29 cellular contexts compared by ENCODE assay signal in the genomic region with DNA sequence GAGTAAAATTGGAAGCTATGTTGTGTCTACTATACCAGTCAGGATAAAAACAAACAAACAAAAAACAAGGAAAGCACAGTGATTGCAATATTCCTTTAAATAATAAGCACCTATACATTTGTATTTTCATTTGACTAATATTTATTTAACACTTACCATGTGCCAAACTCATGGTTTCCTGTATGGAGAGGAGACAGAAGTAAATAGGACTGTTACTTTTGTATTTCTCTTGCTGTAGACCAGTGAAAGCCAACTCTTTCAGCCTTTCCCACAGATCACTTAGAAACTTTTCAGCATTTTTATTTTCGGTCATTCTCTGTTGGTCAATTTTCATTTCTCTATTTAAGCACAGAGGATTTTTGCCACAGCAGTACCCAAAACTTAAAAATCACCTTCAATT.
"Had no signal": no experiment of that assay in that cellular context is flagged by ENCODE, and none has a peak within 500 bp of the region (broad histone marks: within the 10 kb centered on the region; RNA-seq: fewer than 3 reads in every experiment).

No MANE protein-coding gene starts in this region.

- H3K27me3 Mint-ChIP-seq: activated naive CD8-positive, alpha-beta T cell; stimulated activated naive CD8-positive, alpha-beta T cell treated with anti-CD3 and anti-CD28 coated beads, Interleukin-15, Interleukin-2, amounts not matched to agents 100 ng/mL and 50 ng/mL, for 24 hours had no signal

- H3K9me3 ChIP-seq: colonic mucosa, esophagus squamous epithelium, lower lobe of right lung, mucosa of descending colon, right lobe of liver, thoracic aorta, vagina had no signal

- H3K4me2 ChIP-seq: neural progenitor cell had no signal

- H3K27ac Mint-ChIP-seq: activated naive CD8-positive, alpha-beta T cell; activated T-cell treated with anti-CD3 and anti-CD28 coated beads, Interleukin-2, amount 50 U/mL, for 72 hours; neural progenitor cell; stimulated activated effector memory CD8-positive, alpha-beta T cell treated with anti-CD3 and anti-CD28 coated beads, Interleukin-12 subunit alpha, Interleukin-12 subunit beta, amount 100 ng/mL, for 72 hours; stimulated activated naive CD8-positive, alpha-beta T cell treated with anti-CD3 and anti-CD28 coated beads, Interleukin-15, Interleukin-2, amounts not matched to agents 100 ng/mL and 50 ng/mL, for 24 hours; type B pancreatic cell had no signal

- H3K4me3 ChIP-seq: colonic mucosa, esophagus squamous epithelium, lower lobe of right lung, mucosa of descending colon, neural progenitor cell, right lobe of liver, skin epidermis, thoracic aorta, vagina had no signal

- H3K9ac ChIP-seq: neural progenitor cell had no signal

- H3K4me3 Mint-ChIP-seq: activated naive CD8-positive, alpha-beta T cell; activated T-cell treated with anti-CD3 and anti-CD28 coated beads, Interleukin-2, amount 50 U/mL, for 72 hours; neural progenitor cell; stimulated activated effector memory CD8-positive, alpha-beta T cell treated with anti-CD3 and anti-CD28 coated beads, Interleukin-12 subunit alpha, Interleukin-12 subunit beta, amount 100 ng/mL, for 72 hours; stimulated activated naive CD8-positive, alpha-beta T cell treated with anti-CD3 and anti-CD28 coated beads, Interleukin-15, Interleukin-2, amounts not matched to agents 100 ng/mL and 50 ng/mL, for 24 hours; type B pancreatic cell had no signal

- DNase-seq: activated CD4-positive, alpha-beta T cell treated with anti-CD3 and anti-CD28 coated beads for 4 hours; activated CD4-positive, alpha-beta T cell treated with anti-CD3 and anti-CD28 coated beads, Interleukin-2, amount 50 U/mL, for 4 hours; activated naive CD4-positive, alpha-beta T cell; activated T-cell treated with anti-CD3 and anti-CD28 coated beads for 4 hours; activated T-cell treated with anti-CD3 and anti-CD28 coated beads, Interleukin-2, amount 50 U/mL, for 72 hours; anterior cingulate cortex; cerebellar nuclear complex; colonic mucosa; effector CD8-positive, alpha-beta T cell; esophagus squamous epithelium; foreskin melanocyte; hippocampal formation; kidney; lower lobe of right lung; mesenchymal stem cell; mucosa of descending colon; occipital lobe; right lobe of liver; stimulated activated CD4-positive, alpha-beta T cell treated with anti-CD3 and anti-CD28 coated beads, Interleukin-12 subunit alpha, Interleukin-12 subunit beta, amount 100 ng/mL, for 4 hours; stimulated activated CD4-positive, alpha-beta T cell treated with anti-CD3 and anti-CD28 coated beads, Interleukin-4, amount 100 ng/mL, for 1 hour had no signal

- H3K9me3 Mint-ChIP-seq: activated T-cell treated with anti-CD3 and anti-CD28 coated beads, Interleukin-2, amount 50 U/mL, for 72 hours; stimulated activated effector memory CD8-positive, alpha-beta T cell treated with anti-CD3 and anti-CD28 coated beads, Interleukin-12 subunit alpha, Interleukin-12 subunit beta, amount 100 ng/mL, for 72 hours; stimulated activated naive CD8-positive, alpha-beta T cell treated with anti-CD3 and anti-CD28 coated beads, Interleukin-15, Interleukin-2, amounts not matched to agents 100 ng/mL and 50 ng/mL, for 24 hours; type B pancreatic cell had no signal

- H3K36me3 Mint-ChIP-seq: stimulated activated effector memory CD8-positive, alpha-beta T cell treated with anti-CD3 and anti-CD28 coated beads, Interleukin-12 subunit alpha, Interleukin-12 subunit beta, amount 100 ng/mL, for 72 hours had no signal

- H3K27me3 ChIP-seq: colonic mucosa, esophagus squamous epithelium, right lobe of liver, vagina had no signal

- H2AFZ ChIP-seq: neural progenitor cell had no signal

- H3K4me1 Mint-ChIP-seq: stimulated activated effector memory CD8-positive, alpha-beta T cell treated with anti-CD3 and anti-CD28 coated beads, Interleukin-12 subunit alpha, Interleukin-12 subunit beta, amount 100 ng/mL, for 72 hours had no signal

- ATAC-seq: activated T-cell treated with anti-CD3 and anti-CD28 coated beads, Interleukin-2, amount 50 U/mL, for 72 hours; mucosa of descending colon; right lobe of liver; stimulated activated effector memory CD8-positive, alpha-beta T cell treated with anti-CD3 and anti-CD28 coated beads, Interleukin-12 subunit alpha, Interleukin-12 subunit beta, amount 100 ng/mL, for 72 hours had no signal

- H3K4me1 ChIP-seq: colonic mucosa, neural progenitor cell, right lobe of liver had no signal

- H3K36me3 ChIP-seq: colonic mucosa, esophagus squamous epithelium, lower lobe of right lung, neural progenitor cell, right lobe of liver, thoracic aorta, vagina had no signal

- H3K27ac ChIP-seq: colonic mucosa, epithelial cell of prostate, esophagus squamous epithelium, lower lobe of right lung, neural progenitor cell, right lobe of liver, skin epidermis, thoracic aorta, vagina had no signal
